ENCODE assay signal across 18 cellular contexts in genomic region chr5:53543401-53543800, GRCh38. TPM values are rescaled to one million over a fixed set of nuclear protein-coding genes. Genes with fewer than 3 reads are reported as not detected.
DNase-seq lines count a peak whose midpoint lies in the region; ATAC-seq and TF ChIP-seq lines count a peak whose summit lies in the region.
"Had no signal": no experiment of that assay in that cellular context is flagged by ENCODE, and none has a peak within 500 bp of the region (broad histone marks: within the 10 kb centered on the region; RNA-seq: fewer than 3 reads in every experiment).

No MANE protein-coding gene starts in this region.

- H3K4me1 ChIP-seq in neuronal stem cell (ENCODE audit: control insufficient read depth in 2 of 2, insufficient read depth in 1 of 2, low read depth in 1 of 2, low read length in 2 of 2): peaks cover 8 to 31% of the 10 kb centered on the region in 2 donors
- H3K4me1 ChIP-seq: heart left ventricle, left ventricle myocardium inferior had no signal

- H3K4me2 ChIP-seq in neuronal stem cell (ENCODE audit: insufficient read depth, low read length, poor library complexity, severe bottlenecking): no peak overlapping the region

- H4K8ac ChIP-seq in neuronal stem cell (ENCODE audit: low read depth, low read length): no peak overlapping the region

- H2BK5ac ChIP-seq in neuronal stem cell (ENCODE audit: low read length): no peak overlapping the region

- no peaks in the 10 kb centered on the region for H3K9me3 ChIP-seq in neuronal stem cell (replicated peaks in 1 of 2; ENCODE audit: control insufficient read depth in 2 of 2, insufficient read depth in 1 of 2, low read depth in 1 of 2, low read length in 2 of 2)
- H3K9me3 ChIP-seq: left ventricle myocardium inferior had no signal

- H2BK12ac ChIP-seq in neuronal stem cell (ENCODE audit: low read length): no peak overlapping the region

- no peak overlapping the region for H3K23ac ChIP-seq in neuronal stem cell (ENCODE audit: low read depth, low read length, poor library complexity)

- H3K27me3 ChIP-seq in brain microvascular endothelial cell (replicated peaks) (no peaks in the 10 kb centered on the region), neuronal stem cell (ENCODE audit: control insufficient read depth in 3 of 3, insufficient read depth in 3 of 3, low read depth in 1 of 3, low read length in 3 of 3) (no peaks in the 10 kb centered on the region)
- H3K27me3 ChIP-seq: heart left ventricle had no signal

- H3K79me1 ChIP-seq in neuronal stem cell (ENCODE audit: low read depth, low read length): no peaks in the 10 kb centered on the region

- H4K91ac ChIP-seq in neuronal stem cell (ENCODE audit: low read depth, low read length, poor library complexity): no peak overlapping the region

- H3K4me3 ChIP-seq in NB4 (ENCODE audit: low read depth, low read length) (no peak overlapping the region), brain microvascular endothelial cell (ENCODE audit: low read depth, low read length) (no peak overlapping the region), neuronal stem cell (ENCODE audit: low read length in 2 of 2) (no peak overlapping the region)
- H3K4me3 ChIP-seq: heart left ventricle, left ventricle myocardium inferior had no signal

- no peak overlapping the region for H2BK120ac ChIP-seq in neuronal stem cell (ENCODE audit: low read depth, low read length)

- WGBS in neuronal stem cell (ENCODE audit: extremely low coverage in 2 of 2, insufficient read length in 2 of 2, insufficient replicate concordance in 1 of 2), 2 donors: no CpG with 5 or more reads among the region's 2 CpGs

- no peak overlapping the region for H3K9ac ChIP-seq in neuronal stem cell (ENCODE audit: low read depth, low read length, poor library complexity)

- in situ Hi-C loops in brain microvascular endothelial cell (cut with HindIII; ENCODE audit: low pct_ligation_motif_present, low sequenced_read_pairs): no loop called here

- ATAC-seq in HG02938 (IDR thresholded peaks at IDR 0.05; ENCODE audit: unreplicated experiment): no peak
- ATAC-seq: activated CD8-positive, alpha-beta memory T cell treated with anti-CD3 and anti-CD28 coated beads, Interleukin-2, amount 10 ng/mL, durations not matched to agents 7 days and 5 days; heart left ventricle had no signal

- no peak overlapping the region for H3K18ac ChIP-seq in neuronal stem cell (ENCODE audit: low read length)

- H3K36me3 ChIP-seq in brain microvascular endothelial cell (replicated peaks) (no peaks in the 10 kb centered on the region), neuronal stem cell (replicated peaks in 1 of 2; ENCODE audit: control insufficient read depth in 2 of 2, insufficient read depth in 2 of 2, low read length in 2 of 2) (no peaks in the 10 kb centered on the region)
- H3K36me3 ChIP-seq: heart left ventricle, left ventricle myocardium inferior had no signal

- TF ChIP-seq POLR2A in NB4 (IDR thresholded peaks at IDR 0.05; ENCODE audit: extremely low read depth, insufficient read length): no peak

- peak overlapping the region; percentile 71 for H2AFZ ChIP-seq in neuronal stem cell (ENCODE audit: low read length)

- no peak overlapping the region for H3K27ac ChIP-seq in brain microvascular endothelial cell
- H3K27ac ChIP-seq in neuronal stem cell (replicated peaks; ENCODE audit: low read length): no peak overlapping the region
- H3K27ac ChIP-seq: C4-2B, heart left ventricle, left ventricle myocardium inferior, VCaP had no signal

- TF ChIP-seq CTCF in NB4 (IDR thresholded peaks at IDR 0.05; ENCODE audit: low read depth, low read length) (no peak), brain microvascular endothelial cell (IDR thresholded peaks at IDR 0.05; ENCODE audit: low read depth, low read length, missing control alignments) (no peak)

- no peak overlapping the region for H2BK15ac ChIP-seq in neuronal stem cell (ENCODE audit: low read length)

- H2AK5ac ChIP-seq in neuronal stem cell (ENCODE audit: low read depth, low read length): no peak overlapping the region

- H3K14ac ChIP-seq in neuronal stem cell (ENCODE audit: low read length): no peak overlapping the region

- DNase-seq in ELR (ENCODE audit: low read depth) (peak; percentile 13), NB4 (ENCODE audit: low read depth) (peak; percentile 34), brain microvascular endothelial cell (peak; percentile 44), neuronal stem cell (ENCODE audit: low spot score) (no peak), ecto neural progenitor cell (ENCODE audit: low spot score) (no peak), cerebellar cortex (ENCODE audit: low spot score) (no peak)
- DNase-seq in activated CD8-positive, alpha-beta memory T cell treated with anti-CD3 and anti-CD28 coated beads, Interleukin-2, amount 50 U/mL, for 48 hours: no peak
- DNase-seq: activated CD8-positive, alpha-beta memory T cell treated with anti-CD3 and anti-CD28 coated beads, Interleukin-2, amount 10 ng/mL, durations not matched to agents 7 days and 5 days; activated naive CD4-positive, alpha-beta T cell treated with Interleukin-2 at 50 U/mL for 16 hours; H7; heart left ventricle; left ventricle myocardium inferior; NCI-H1092; retina; stimulated activated CD4-positive, alpha-beta T cell treated with anti-CD3 and anti-CD28 coated beads, Interleukin-2, amount 100 ng/mL, for 24 hours had no signal

- no peak overlapping the region for H3K4ac ChIP-seq in neuronal stem cell (ENCODE audit: low read length)

RNA-seq across cellular contexts. Expression of gene NDUFS4, which starts 17.0 kb away (rescaled TPM):
- polyA plus RNA-seq in neuronal stem cell (2013, experiment 1 of 2): 147 TPM
- 140 TPM for polyA plus RNA-seq in neuronal stem cell (2013, experiment 2 of 2)

Comparison
In these comparisons a context has a peak if more than half of its experiments do, and no peak if none do; other contexts are left out.
1. DNase-seq: peak in ELR (single experiment), NB4 (single experiment) and brain microvascular endothelial cell (single experiment); none in neuronal stem cell (single experiment), ecto neural progenitor cell (single experiment), cerebellar cortex (single experiment) and activated CD8-positive, alpha-beta memory T cell treated with anti-CD3 and anti-CD28 coated beads, Interleukin-2, amount 50 U/mL, for 48 hours (single experiment).